Comparison of ENCODE assay signal across 2 cellular contexts in the genomic region with DNA sequence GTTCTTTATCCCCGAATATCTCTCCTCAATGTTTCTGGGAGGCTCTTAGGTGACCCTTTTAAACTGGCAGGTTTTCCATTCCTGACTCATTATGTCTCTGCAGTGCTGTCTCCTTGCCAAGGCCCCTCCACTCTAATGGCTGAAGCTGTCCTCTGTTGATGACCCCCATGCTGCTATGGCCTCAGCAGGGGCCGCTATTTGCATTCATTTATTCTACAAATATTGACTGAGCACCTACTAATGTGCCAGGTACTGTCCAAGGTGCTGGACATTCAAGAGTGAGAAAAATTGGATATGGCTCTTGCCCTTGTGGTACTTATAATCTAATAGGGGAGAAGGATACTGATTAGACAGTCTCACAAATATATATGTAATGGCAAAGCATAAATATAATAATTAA.
TF ChIP-seq lines count a peak whose summit lies in the region.

No MANE protein-coding gene starts in this region.

TF ChIP-seq in SK-N-SH, 30 proteins besides CTCF, POLR2A, EP300 and RAD21:
- TF ChIP-seq JUND (IDR thresholded peaks at IDR 0.05): no peak
- no peak for TF ChIP-seq POLR2AphosphoS5 (IDR thresholded peaks at IDR 0.05; ENCODE audit: low read depth, low read length)
- TF ChIP-seq REST (IDR thresholded peaks at IDR 0.05; ENCODE audit: low read depth, low read length): peak; percentile 79
- TF ChIP-seq NRF1 (IDR thresholded peaks at IDR 0.05; ENCODE audit: low read depth, low read length): no peak
- TF ChIP-seq, protein P1, sequence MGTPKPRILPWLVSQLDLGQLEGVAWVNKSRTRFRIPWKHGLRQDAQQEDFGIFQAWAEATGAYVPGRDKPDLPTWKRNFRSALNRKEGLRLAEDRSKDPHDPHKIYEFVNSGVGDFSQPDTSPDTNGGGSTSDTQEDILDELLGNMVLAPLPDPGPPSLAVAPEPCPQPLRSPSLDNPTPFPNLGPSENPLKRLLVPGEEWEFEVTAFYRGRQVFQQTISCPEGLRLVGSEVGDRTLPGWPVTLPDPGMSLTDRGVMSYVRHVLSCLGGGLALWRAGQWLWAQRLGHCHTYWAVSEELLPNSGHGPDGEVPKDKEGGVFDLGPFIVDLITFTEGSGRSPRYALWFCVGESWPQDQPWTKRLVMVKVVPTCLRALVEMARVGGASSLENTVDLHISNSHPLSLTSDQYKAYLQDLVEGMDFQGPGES (IDR thresholded peaks at IDR 0.05; ENCODE audit: low read depth, low read length): no peak
- TF ChIP-seq ZBTB33 (IDR thresholded peaks at IDR 0.05; ENCODE audit: borderline replicate concordance, low read depth): no peak
- TF ChIP-seq SMC3 (IDR thresholded peaks at IDR 0.05; ENCODE audit: low read depth, low read length): no peak
- TF ChIP-seq YY1 (IDR thresholded peaks at IDR 0.05; ENCODE audit: low read depth): no peak
TF ChIP-seq in SK-N-SH: peak in this region for 1.

TF ChIP-seq in SK-N-SH treated with all-trans-retinoic acid at 6 μM for 48 hours, 23 proteins besides CTCF, POLR2A, EP300 and RAD21:
- TF ChIP-seq ZNF70 (CRISPR knock-in tag; IDR thresholded peaks at IDR 0.05) (no peak), PPARA (CRISPR knock-in tag; IDR thresholded peaks at IDR 0.05; ENCODE audit: borderline replicate concordance) (no peak)
